Comparison of ENCODE assay signal across 17 cellular contexts in genomic region chr15:95262866-95263564, GRCh38.
DNase-seq lines count a peak whose midpoint lies in the region; ATAC-seq, FAIRE-seq and TF ChIP-seq lines count a peak whose summit lies in the region.
"Had no signal": no experiment of that assay in that cellular context is flagged by ENCODE, and none has a peak within 500 bp of the region (broad histone marks: within the 10 kb centered on the region; RNA-seq: fewer than 3 reads in every experiment).

No MANE protein-coding gene starts in this region.

- in situ Hi-C loops in astrocyte of the cerebellum (cut with HindIII; ENCODE audit: low sequenced_read_pairs), result loop anchor here (10.0 kb wide), 1 partner anchor 1062 kb away; no protein-coding TSS in a partner anchor

- H3K79me2 ChIP-seq in MM.1S (ENCODE audit: low read length), result no peaks in the 10 kb centered on the region

- no peak for ATAC-seq in upper lobe of left lung (ENCODE audit: low FRiP score in 2 of 2)
- ATAC-seq: CD8-positive, alpha-beta T cell; left cardiac atrium; naive thymus-derived CD8-positive, alpha-beta T cell had no signal

- H3K36me3 ChIP-seq in upper lobe of left lung (no peaks in the 10 kb centered on the region), MM.1S (replicated peaks; ENCODE audit: insufficient read depth, low read length) (no peaks in the 10 kb centered on the region), kidney (ENCODE audit: control insufficient read depth in 1 of 2, insufficient read depth in 2 of 2, low read length in 2 of 2) (no peaks in the 10 kb centered on the region)

- WGBS in upper lobe of left lung, 2 donors, result 56 to 59% methylated on average over 6 of the region's 6 CpGs

- no peaks in the 10 kb centered on the region for H3F3A ChIP-seq in MM.1S (ENCODE audit: insufficient read depth, low read length)

- intact Hi-C loops in kidney (cut with DNase I), result no loop called here

- no peaks in the 10 kb centered on the region for H3K9me2 ChIP-seq in MM.1S (replicated peaks; ENCODE audit: insufficient read depth, low read length)

- H3K4me2 ChIP-seq in MM.1S (ENCODE audit: low read depth, low read length), result no peak overlapping the region

- H3K4me3 ChIP-seq in astrocyte of the cerebellum (ENCODE audit: low read depth, low read length), result no peak overlapping the region
- no peak overlapping the region for H3K4me3 ChIP-seq in upper lobe of left lung
- no peak overlapping the region for H3K4me3 ChIP-seq in MM.1S (ENCODE audit: low read length)
- no peak overlapping the region for H3K4me3 ChIP-seq in kidney (ENCODE audit: low read length in 2 of 2)

- no peak overlapping the region for H2AFZ ChIP-seq in MM.1S (ENCODE audit: low read length)

- DNase-seq in HS-5 (ENCODE audit: low read depth) (peak; percentile 61), astrocyte of the cerebellum (ENCODE audit: low read depth) (peak; percentile 66), iris pigment epithelial cell (ENCODE audit: low read depth) (peak; percentile 86), upper lobe of left lung (no peak), MM.1S (no peak), kidney (no peak)
- DNase-seq in activated CD8-positive, alpha-beta memory T cell treated with anti-CD3 and anti-CD28 coated beads, Interleukin-2, amount 50 U/mL, for 4 hours, result no peak
- DNase-seq: activated CD4-positive, alpha-beta T cell treated with anti-CD3 and anti-CD28 coated beads, Interleukin-2, amount 10 ng/mL, durations not matched to agents 24 days and 14 days; anterior cingulate cortex; CD8-positive, alpha-beta T cell; effector CD4-positive, alpha-beta T cell; GF-D8; left cardiac atrium; naive thymus-derived CD8-positive, alpha-beta T cell; NCI-H748 treated with DMSO at 0.1 percent for 48 hours; retina had no signal

- TF ChIP-seq EP300 in upper lobe of left lung (IDR thresholded peaks at IDR 0.05), result no peak

- peaks cover 0 to 13% (median 8%) of the 10 kb centered on the region in 4 donors for H3K4me1 ChIP-seq in upper lobe of left lung
- no peaks in the 10 kb centered on the region for H3K4me1 ChIP-seq in MM.1S (ENCODE audit: low read length)
- H3K4me1 ChIP-seq in kidney (ENCODE audit: control insufficient read depth in 1 of 2, insufficient read depth in 1 of 2, low read depth in 1 of 2, low read length in 2 of 2), result peaks cover 0 to 5% of the 10 kb centered on the region in 2 donors

- H3K9ac ChIP-seq in MM.1S (ENCODE audit: low read length) (no peak overlapping the region), kidney (ENCODE audit: low read length in 2 of 2) (no peak overlapping the region)

- H3K27me3 ChIP-seq in upper lobe of left lung (no peaks in the 10 kb centered on the region), MM.1S (replicated peaks; ENCODE audit: insufficient read depth, low read length) (no peaks in the 10 kb centered on the region)

- no peak for TF ChIP-seq CTCF in astrocyte of the cerebellum (IDR thresholded peaks at IDR 0.05; ENCODE audit: low read depth, low read length, missing control alignments)
- TF ChIP-seq CTCF in upper lobe of left lung (IDR thresholded peaks at IDR 0.05), result no peak
- no peak for TF ChIP-seq CTCF in MM.1S (IDR thresholded peaks at IDR 0.05; ENCODE audit: low read length)
- TF ChIP-seq CTCF in kidney (IDR thresholded peaks at IDR 0.05; ENCODE audit: borderline replicate concordance, extremely low read depth, insufficient read depth), result no peak

- TF ChIP-seq POLR2A in upper lobe of left lung (IDR thresholded peaks at IDR 0.05), result no peak

- no peak for FAIRE-seq in kidney (lab: Jason Lieb, UNC)
- FAIRE-seq: GM18507 had no signal

- H3K9me3 ChIP-seq in upper lobe of left lung (no peaks in the 10 kb centered on the region), MM.1S (replicated peaks; ENCODE audit: insufficient read depth, low read length) (no peaks in the 10 kb centered on the region), kidney (ENCODE audit: control insufficient read depth in 1 of 2, low read length in 2 of 2) (no peaks in the 10 kb centered on the region)

- no peaks in the 10 kb centered on the region for H4K20me1 ChIP-seq in MM.1S (ENCODE audit: insufficient read depth, low read length)

- H3K27ac ChIP-seq in upper lobe of left lung (peak overlapping the region in 3 of 4 donors; percentile 7 to 74 (median 8)), MM.1S (ENCODE audit: low read length) (no peak overlapping the region), kidney (ENCODE audit: low read depth in 2 of 2, low read length in 2 of 2) (peak overlapping the region in 1 of 2 donors; percentile 73)

Comparison
In these comparisons a context has a peak if more than half of its experiments do, and no peak if none do; other contexts are left out.
1. DNase-seq: peak in HS-5 (single experiment), astrocyte of the cerebellum (single experiment) and iris pigment epithelial cell (single experiment); none in upper lobe of left lung (0 of 2), activated CD8-positive, alpha-beta memory T cell treated with anti-CD3 and anti-CD28 coated beads, Interleukin-2, amount 50 U/mL, for 4 hours (single experiment), MM.1S (single experiment) and kidney (single experiment).